ENCODE assay signal across 8 cellular contexts in genomic region chr10:104349623-104350142, GRCh38. TPM values are rescaled to one million over a fixed set of nuclear protein-coding genes. Genes with fewer than 3 reads are reported as not detected.
DNase-seq lines count a peak whose midpoint lies in the region; ATAC-seq, FAIRE-seq and TF ChIP-seq lines count a peak whose summit lies in the region.

No MANE protein-coding gene starts in this region.

- no peaks in the 10 kb centered on the region for H3K27me3 Mint-ChIP-seq in stimulated activated naive B cell treated with anti-CD40 and anti-IgM and Interleukin-4, amounts not matched to agents 10 μg/mL and 1 μg/mL and 100 μg/mL, for 72 hours
- peaks cover 4% of the 10 kb centered on the region for H3K27me3 Mint-ChIP-seq in endothelial cell (ENCODE audit: unreplicated experiment)

- H3K9me3 Mint-ChIP-seq in stimulated activated naive B cell treated with anti-CD40 and anti-IgM and Interleukin-4, amounts not matched to agents 10 μg/mL and 1 μg/mL and 100 μg/mL, for 72 hours, result peaks cover 3 to 5% of the 10 kb centered on the region in 2 donors
- no peaks in the 10 kb centered on the region for H3K9me3 Mint-ChIP-seq in endothelial cell (ENCODE audit: unreplicated experiment)

- no peaks in the 10 kb centered on the region for H3K36me3 Mint-ChIP-seq in stimulated activated naive B cell treated with anti-CD40 and anti-IgM and Interleukin-4, amounts not matched to agents 10 μg/mL and 1 μg/mL and 100 μg/mL, for 72 hours
- H3K36me3 Mint-ChIP-seq in endothelial cell (ENCODE audit: low read depth, unreplicated experiment), result no peaks in the 10 kb centered on the region

- H3K27ac Mint-ChIP-seq in stimulated activated naive B cell treated with anti-CD40 and anti-IgM and Interleukin-4, amounts not matched to agents 10 μg/mL and 1 μg/mL and 100 μg/mL, for 72 hours, result no peak overlapping the region
- H3K27ac Mint-ChIP-seq in endothelial cell (ENCODE audit: unreplicated experiment), result no peak overlapping the region

- H3K4me1 Mint-ChIP-seq in stimulated activated naive B cell treated with anti-CD40 and anti-IgM and Interleukin-4, amounts not matched to agents 10 μg/mL and 1 μg/mL and 100 μg/mL, for 72 hours, result peaks cover 9 to 27% of the 10 kb centered on the region in 2 donors
- peaks cover 9% of the 10 kb centered on the region for H3K4me1 Mint-ChIP-seq in endothelial cell (ENCODE audit: unreplicated experiment)

- no peak overlapping the region for H3K4me3 Mint-ChIP-seq in stimulated activated naive B cell treated with anti-CD40 and anti-IgM and Interleukin-4, amounts not matched to agents 10 μg/mL and 1 μg/mL and 100 μg/mL, for 72 hours
- no peak overlapping the region for H3K4me3 Mint-ChIP-seq in endothelial cell (ENCODE audit: unreplicated experiment)

- ATAC-seq in GM18519 (IDR thresholded peaks at IDR 0.05; ENCODE audit: low FRiP score, unreplicated experiment), result peak; percentile 64
- peak; percentile 53 for ATAC-seq in HG02840 (IDR thresholded peaks at IDR 0.05; ENCODE audit: low FRiP score, unreplicated experiment)
- peak; percentile 73 to 77 for ATAC-seq in stimulated activated naive B cell treated with anti-CD40 and anti-IgM and Interleukin-4, amounts not matched to agents 10 μg/mL and 1 μg/mL and 100 μg/mL, for 72 hours (replicated peaks)

- DNase-seq in NOMO-1 (lab: John Stamatoyannopoulos, UW; ENCODE audit: unreplicated experiment in 2 of 2) (peak; percentile 80 to 97), fibroblast of mammary gland (ENCODE audit: low read depth) (peak; percentile 79), occipital lobe (lab: John Stamatoyannopoulos, UW) (no peak), HTR-8/SVneo (ENCODE audit: insufficient read length, low spot score) (no peak), endothelial cell (ENCODE audit: low spot score) (no peak)
- DNase-seq in stimulated activated naive B cell treated with anti-CD40 and anti-IgM and Interleukin-4, amounts not matched to agents 10 μg/mL and 1 μg/mL and 100 μg/mL, for 72 hours, result no peak

- no peak overlapping the region for H3K4me3 ChIP-seq in fibroblast of mammary gland (ENCODE audit: control insufficient read depth, low read depth, low read length)

- TF ChIP-seq CTCF in fibroblast of mammary gland (conservative IDR thresholded peaks at IDR 0.05; ENCODE audit: control insufficient read depth, insufficient read depth, low read depth, low read length) (no peak), endothelial cell (IDR thresholded peaks at IDR 0.05; ENCODE audit: unreplicated experiment) (no peak)

- no peak for FAIRE-seq in HTR-8/SVneo (lab: Jason Lieb, UNC)

RNA-seq across cellular contexts. Expression of gene CFAP58, which starts 4.0 kb away (rescaled TPM):
- total RNA-seq in occipital lobe (0.62 TPM), endothelial cell (ENCODE audit: unreplicated experiment) (0.28 TPM)

RNA-seq across cellular contexts. Expression of gene ITPRIP, which starts 11.4 kb away (rescaled TPM):
- total RNA-seq in occipital lobe (1.6 TPM), endothelial cell (ENCODE audit: unreplicated experiment) (16.3 TPM)

Comparison
In these comparisons a context has a peak if more than half of its experiments do, and no peak if none do; other contexts are left out.
1. DNase-seq: peak in NOMO-1 (2 of 2) and fibroblast of mammary gland (single experiment); none in stimulated activated naive B cell treated with anti-CD40 and anti-IgM and Interleukin-4, amounts not matched to agents 10 μg/mL and 1 μg/mL and 100 μg/mL, for 72 hours (single experiment), occipital lobe (single experiment), HTR-8/SVneo (single experiment) and endothelial cell (single experiment).
2. Peak in every context shown above with its lines, with median percentiles within 50 percentile points of each other: ATAC-seq.